ENCODE assay signal across 9 cellular contexts in the genomic region with DNA sequence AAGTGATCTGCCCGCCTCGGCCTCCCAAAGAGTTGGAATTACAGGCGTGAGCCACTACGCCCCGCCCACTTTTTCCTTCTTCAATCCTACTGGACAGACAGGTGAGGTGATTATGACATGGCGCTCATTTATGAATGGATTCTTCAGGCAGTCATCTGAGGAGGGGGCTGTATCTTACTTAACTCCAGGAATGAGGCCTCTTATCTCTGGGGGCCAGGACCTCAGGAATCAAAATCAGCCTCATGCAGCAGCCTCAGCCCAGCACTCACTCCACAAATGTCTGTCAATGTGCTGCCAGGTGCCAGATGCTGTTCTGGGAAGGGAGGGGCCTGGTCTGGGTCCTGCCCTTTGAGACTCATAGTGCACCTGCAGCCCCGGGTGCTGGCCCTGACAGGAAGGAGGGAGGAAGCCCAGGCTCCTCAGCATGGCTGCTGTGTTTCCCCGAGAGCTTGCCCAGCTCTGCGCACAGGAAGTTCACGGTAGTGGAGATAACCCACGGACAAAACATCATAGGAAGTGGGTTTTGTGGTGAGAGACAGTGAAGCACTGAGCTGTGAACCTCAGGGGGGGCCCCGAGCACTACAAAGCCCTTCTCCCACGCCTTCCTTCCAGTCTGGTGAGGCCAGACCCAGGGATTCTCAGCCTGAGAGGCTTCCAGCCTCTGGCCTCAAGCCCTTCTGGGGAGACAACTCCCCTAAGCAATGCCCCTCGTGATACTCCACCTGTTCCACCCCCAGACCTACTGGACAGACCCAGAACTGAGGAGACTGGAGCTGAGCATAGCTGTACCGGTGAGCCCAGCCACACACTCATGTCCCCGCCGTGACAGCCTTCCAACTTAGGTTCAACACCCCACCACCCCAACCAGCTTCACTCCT. TPM values are rescaled to one million over a fixed set of nuclear protein-coding genes. Genes with fewer than 3 reads are reported as not detected.
DNase-seq lines count a peak whose midpoint lies in the region; ATAC-seq and TF ChIP-seq lines count a peak whose summit lies in the region.
"Had no signal": no experiment of that assay in that cellular context is flagged by ENCODE, and none has a peak within 500 bp of the region (broad histone marks: within the 10 kb centered on the region; RNA-seq: fewer than 3 reads in every experiment).

No MANE protein-coding gene starts in this region.

- H3K4me3 ChIP-seq in kidney epithelial cell (ENCODE audit: low read depth, low read length), result no peak overlapping the region

- DNase-seq in AML-193 (lab: John Stamatoyannopoulos, UW) (peak; percentile 84 to 90), RPMI7951 (ENCODE audit: low read depth) (peak; percentile 85), kidney epithelial cell (ENCODE audit: low read depth) (peak; percentile 63), RKO (ENCODE audit: low spot score) (no peak)
- DNase-seq in activated T-helper 1 cell treated with anti-CD3 and anti-CD28 coated beads, Interleukin-12 subunit alpha, Interleukin-12 subunit beta, Interleukin-2, Interleukin-4 antibody, amounts not matched to agents 30 ng/mL and 10 ng/mL and 1 ng/mL, durations not matched to agents 14 hours and 24 hours and 36 hours (ENCODE audit: low spot score), result peak; percentile 89
- DNase-seq in stimulated activated CD8-positive, alpha-beta memory T cell treated with anti-CD3 and anti-CD28 coated beads, Interleukin-15, amount 100 ng/mL, for 24 hours (ENCODE audit: low read depth), result peak; percentile 48

- H3K36me3 Mint-ChIP-seq in activated T-helper 1 cell treated with anti-CD3 and anti-CD28 coated beads, Interleukin-12 subunit alpha, Interleukin-12 subunit beta, Interleukin-2, Interleukin-4 antibody, amounts not matched to agents 30 ng/mL and 10 ng/mL and 1 ng/mL, durations not matched to agents 14 hours and 24 hours and 36 hours (ENCODE audit: low read depth), result peaks cover 5% of the 10 kb centered on the region

- H3K27ac Mint-ChIP-seq in activated T-helper 1 cell treated with anti-CD3 and anti-CD28 coated beads, Interleukin-12 subunit alpha, Interleukin-12 subunit beta, Interleukin-2, Interleukin-4 antibody, amounts not matched to agents 30 ng/mL and 10 ng/mL and 1 ng/mL, durations not matched to agents 14 hours and 24 hours and 36 hours, result peak overlapping the region; percentile 70

- TF ChIP-seq CTCF in kidney epithelial cell (IDR thresholded peaks at IDR 0.05; ENCODE audit: insufficient read depth, low read length, poor library complexity, severe bottlenecking), result no peak

- intact Hi-C loops in activated T-helper 1 cell treated with anti-CD3 and anti-CD28 coated beads, Interleukin-12 subunit alpha, Interleukin-12 subunit beta, Interleukin-2, Interleukin-4 antibody, amounts not matched to agents 30 ng/mL and 10 ng/mL and 1 ng/mL, durations not matched to agents 14 hours and 24 hours and 36 hours (cut with micrococcal nuclease), result loop anchor here (1.0 to 5.0 kb wide), 10 partner anchors 22 to 602 kb away; partner anchors contain the start of genes ACVR1B, BIN2, DAZAP2 and GALNT6

- H3K27me3 ChIP-seq in kidney epithelial cell (ENCODE audit: control insufficient read depth, insufficient read depth, low read length), result no peaks in the 10 kb centered on the region

- peak overlapping the region; percentile 56 for H3K4me3 Mint-ChIP-seq in activated T-helper 1 cell treated with anti-CD3 and anti-CD28 coated beads, Interleukin-12 subunit alpha, Interleukin-12 subunit beta, Interleukin-2, Interleukin-4 antibody, amounts not matched to agents 30 ng/mL and 10 ng/mL and 1 ng/mL, durations not matched to agents 14 hours and 24 hours and 36 hours

- H3K27me3 Mint-ChIP-seq in activated T-helper 1 cell treated with anti-CD3 and anti-CD28 coated beads, Interleukin-12 subunit alpha, Interleukin-12 subunit beta, Interleukin-2, Interleukin-4 antibody, amounts not matched to agents 30 ng/mL and 10 ng/mL and 1 ng/mL, durations not matched to agents 14 hours and 24 hours and 36 hours (ENCODE audit: insufficient read depth), result peaks cover 7% of the 10 kb centered on the region

- H3K9me3 Mint-ChIP-seq in activated T-helper 1 cell treated with anti-CD3 and anti-CD28 coated beads, Interleukin-12 subunit alpha, Interleukin-12 subunit beta, Interleukin-2, Interleukin-4 antibody, amounts not matched to agents 30 ng/mL and 10 ng/mL and 1 ng/mL, durations not matched to agents 14 hours and 24 hours and 36 hours, result no peaks in the 10 kb centered on the region

- ATAC-seq in GM19043 (IDR thresholded peaks at IDR 0.05; ENCODE audit: low read depth, unreplicated experiment) (peak; percentile 97), HG03159 (IDR thresholded peaks at IDR 0.05; ENCODE audit: unreplicated experiment) (peak; percentile 98)

- H3K4me1 Mint-ChIP-seq in activated T-helper 1 cell treated with anti-CD3 and anti-CD28 coated beads, Interleukin-12 subunit alpha, Interleukin-12 subunit beta, Interleukin-2, Interleukin-4 antibody, amounts not matched to agents 30 ng/mL and 10 ng/mL and 1 ng/mL, durations not matched to agents 14 hours and 24 hours and 36 hours (ENCODE audit: low read depth), result peaks cover 67% of the 10 kb centered on the region

- H3K36me3 ChIP-seq in kidney epithelial cell (ENCODE audit: control insufficient read depth, insufficient read depth, low read length), result no peaks in the 10 kb centered on the region

RNA-seq across cellular contexts. Expression of gene GALNT6, which starts 22.3 kb away (rescaled TPM):
- 18.5 and 31.3 TPM in 2 replicates for total RNA-seq in RPMI7951 (2014; rRNA removed; shearing (Covaris generic))
- 11.9 and 12.4 TPM in 2 replicates for total RNA-seq in activated T-helper 1 cell treated with anti-CD3 and anti-CD28 coated beads, Interleukin-12 subunit alpha, Interleukin-12 subunit beta, Interleukin-2, Interleukin-4 antibody, amounts not matched to agents 30 ng/mL and 10 ng/mL and 1 ng/mL, durations not matched to agents 14 hours and 24 hours and 36 hours
- 35.0 and 45.7 TPM in 2 replicates for total RNA-seq in kidney epithelial cell

RNA-seq across cellular contexts. Expression of gene CELA1, which starts 22.4 kb away (rescaled TPM):
- total RNA-seq in RPMI7951 (2014; rRNA removed; shearing (Covaris generic)), result 0.10 TPM in 1 of 2 replicates, not detected in the other
- total RNA-seq in activated T-helper 1 cell treated with anti-CD3 and anti-CD28 coated beads, Interleukin-12 subunit alpha, Interleukin-12 subunit beta, Interleukin-2, Interleukin-4 antibody, amounts not matched to agents 30 ng/mL and 10 ng/mL and 1 ng/mL, durations not matched to agents 14 hours and 24 hours and 36 hours, result not detected in 2 replicates
- not detected in 2 replicates for total RNA-seq in kidney epithelial cell
- total RNA-seq: epithelial cell of proximal tubule had no signal

RNA-seq across cellular contexts. Expression of gene BIN2, which starts 44.9 kb away (rescaled TPM):
- not detected in 2 replicates for total RNA-seq in RPMI7951 (2014; rRNA removed; shearing (Covaris generic))
- total RNA-seq in activated T-helper 1 cell treated with anti-CD3 and anti-CD28 coated beads, Interleukin-12 subunit alpha, Interleukin-12 subunit beta, Interleukin-2, Interleukin-4 antibody, amounts not matched to agents 30 ng/mL and 10 ng/mL and 1 ng/mL, durations not matched to agents 14 hours and 24 hours and 36 hours, result 40.9 and 43.3 TPM in 2 replicates
- total RNA-seq in kidney epithelial cell, result not detected in 2 replicates
- total RNA-seq: epithelial cell of proximal tubule had no signal

RNA-seq across cellular contexts. Expression of gene SLC4A8, which starts 55.8 kb away (rescaled TPM):
- total RNA-seq in RPMI7951 (2014; rRNA removed; shearing (Covaris generic)), result 0.78 and 0.96 TPM in 2 replicates
- total RNA-seq in activated T-helper 1 cell treated with anti-CD3 and anti-CD28 coated beads, Interleukin-12 subunit alpha, Interleukin-12 subunit beta, Interleukin-2, Interleukin-4 antibody, amounts not matched to agents 30 ng/mL and 10 ng/mL and 1 ng/mL, durations not matched to agents 14 hours and 24 hours and 36 hours, result 2.4 and 2.6 TPM in 2 replicates
- total RNA-seq in kidney epithelial cell, result 1.0 and 1.7 TPM in 2 replicates

Comparison
In these comparisons a context has a peak if more than half of its experiments do, and no peak if none do; other contexts are left out.
1. RNA of gene BIN2, which starts 44.9 kb away (total RNA-seq): 40.9 to 43.3 TPM in activated T-helper 1 cell treated with anti-CD3 and anti-CD28 coated beads, Interleukin-12 subunit alpha, Interleukin-12 subunit beta, Interleukin-2, Interleukin-4 antibody, amounts not matched to agents 30 ng/mL and 10 ng/mL and 1 ng/mL, durations not matched to agents 14 hours and 24 hours and 36 hours; not detected in RPMI7951 and not detected in kidney epithelial cell; every median in the first group is over 10 times any median in the second.